31 cellular contexts compared by ENCODE assay signal in the genomic region with DNA sequence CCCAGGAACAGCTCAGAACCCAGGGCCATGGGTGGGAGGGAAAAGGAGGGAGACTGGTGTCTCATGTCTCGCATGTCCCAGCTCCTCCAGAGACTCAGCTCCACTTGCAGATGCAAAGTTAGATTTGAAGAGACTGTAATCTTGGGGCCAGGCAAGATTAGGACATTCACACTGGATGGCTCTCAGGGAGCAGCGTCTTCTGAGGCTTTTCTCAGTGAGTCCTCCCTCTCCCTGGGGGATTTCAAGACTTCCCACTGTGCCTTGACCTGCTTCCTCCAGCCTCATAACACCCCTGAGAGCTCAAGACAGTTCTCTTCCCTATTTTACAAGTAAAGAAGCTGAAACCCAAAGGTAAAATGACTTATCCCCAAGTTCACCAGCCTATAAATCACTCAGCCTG. TPM values are rescaled to one million over a fixed set of nuclear protein-coding genes. Genes with fewer than 3 reads are reported as not detected.
DNase-seq lines count a peak whose midpoint lies in the region; ATAC-seq and TF ChIP-seq lines count a peak whose summit lies in the region.
"Had no signal": no experiment of that assay in that cellular context is flagged by ENCODE, and none has a peak within 500 bp of the region (broad histone marks: within the 10 kb centered on the region; RNA-seq: fewer than 3 reads in every experiment).

No MANE protein-coding gene starts in this region.

- no peaks in the 10 kb centered on the region for H3K4me1 ChIP-seq in IMR-90 (ENCODE audit: control insufficient read depth, insufficient read depth, low read length)
- peaks cover 5% of the 10 kb centered on the region for H3K4me1 ChIP-seq in neural progenitor cell
- peaks cover 0 to 14% (median 10%) of the 10 kb centered on the region in 4 donors for H3K4me1 ChIP-seq in esophagus muscularis mucosa

- no TSS peak for BruUV-seq in IMR-90 (replicated peaks; lab: Mats Ljungman, UMichigan)

- no peaks in the 10 kb centered on the region for H3K79me2 ChIP-seq in neural progenitor cell (ENCODE audit: low read depth)

- H4K5ac ChIP-seq in IMR-90 (ENCODE audit: low read depth, low read length) = no peak overlapping the region

- H3K27me3 ChIP-seq in IMR-90 (ENCODE audit: control insufficient read depth, insufficient read depth, low read length) (no peaks in the 10 kb centered on the region), neural progenitor cell (no peaks in the 10 kb centered on the region), esophagus muscularis mucosa (no peaks in the 10 kb centered on the region)

- H3K36me3 ChIP-seq in IMR-90 (ENCODE audit: control insufficient read depth, insufficient read depth, low read length) = no peaks in the 10 kb centered on the region
- no peaks in the 10 kb centered on the region for H3K36me3 ChIP-seq in neural progenitor cell
- H3K36me3 ChIP-seq in esophagus muscularis mucosa = no peaks in the 10 kb centered on the region
- H3K36me3 ChIP-seq: SJCRH30 had no signal

- no peak overlapping the region for H4K8ac ChIP-seq in IMR-90 (ENCODE audit: low read depth in 2 of 2, low read length in 2 of 2)

- H3K27me3 Mint-ChIP-seq in neural progenitor cell (ENCODE audit: insufficient read depth, low read depth) = peaks cover 7% of the 10 kb centered on the region

- no peak overlapping the region for H3K14ac ChIP-seq in IMR-90 (replicated peaks; ENCODE audit: low read depth, low read length)

- no peaks in the 10 kb centered on the region for H3K36me3 Mint-ChIP-seq in neural progenitor cell
- H3K36me3 Mint-ChIP-seq: CD8-positive, alpha-beta memory T cell had no signal

- H3K18ac ChIP-seq in IMR-90 (ENCODE audit: low read depth, low read length) = no peak overlapping the region

- H2BK15ac ChIP-seq in IMR-90 (ENCODE audit: low read depth, low read length) = no peak overlapping the region

- H3K9ac ChIP-seq in IMR-90 (ENCODE audit: low read depth, low read length) = no peak overlapping the region
- H3K9ac ChIP-seq in neural progenitor cell = no peak overlapping the region

- H3K23ac ChIP-seq in IMR-90 (ENCODE audit: low read depth, low read length) = no peak overlapping the region

- no peaks in the 10 kb centered on the region for H4K20me1 ChIP-seq in IMR-90 (ENCODE audit: insufficient read depth, low read length)
- H4K20me1 ChIP-seq in neural progenitor cell (ENCODE audit: low read depth) = no peaks in the 10 kb centered on the region

- TF ChIP-seq CTCF in IMR-90 (conservative IDR thresholded peaks at IDR 0.05; ENCODE audit: low read depth, low read length) (no peak), neural progenitor cell (IDR thresholded peaks at IDR 0.05) (no peak), esophagus muscularis mucosa (IDR thresholded peaks at IDR 0.05) (no peak)

- dilution Hi-C loops in IMR-90 (cut with HindIII; ENCODE audit: low sequenced_read_pairs, unreplicated experiment) = no loop called here

- H3K4me2 ChIP-seq in IMR-90 (ENCODE audit: low read depth, low read length) = no peak overlapping the region
- no peak overlapping the region for H3K4me2 ChIP-seq in neural progenitor cell
- H3K4me2 ChIP-seq: A549, PC-9 had no signal

- H2BK5ac ChIP-seq in IMR-90 (ENCODE audit: low read depth, low read length, poor library complexity, severe bottlenecking) = no peak overlapping the region

- TF ChIP-seq EP300 in esophagus muscularis mucosa (IDR thresholded peaks at IDR 0.05) = no peak

- in situ Hi-C loops in IMR-90 (cut with MboI; ENCODE audit: low sequenced_read_pairs) = no loop called here

- no peaks in the 10 kb centered on the region for H3K79me1 ChIP-seq in IMR-90 (ENCODE audit: low read depth in 1 of 2, low read length in 2 of 2)

- H3F3A ChIP-seq in neural progenitor cell (ENCODE audit: low read depth) = no peaks in the 10 kb centered on the region

- TF ChIP-seq RAD21 in IMR-90 (IDR thresholded peaks at IDR 0.05; ENCODE audit: low read length) = no peak

- TF ChIP-seq POLR2A in IMR-90 (IDR thresholded peaks at IDR 0.05; ENCODE audit: low read depth, low read length) = no peak
- TF ChIP-seq POLR2A in esophagus muscularis mucosa (IDR thresholded peaks at IDR 0.05; ENCODE audit: low read depth) = no peak

- peak overlapping the region; percentile 47 for H3K4me3 Mint-ChIP-seq in neural progenitor cell
- H3K4me3 Mint-ChIP-seq: CD8-positive, alpha-beta memory T cell had no signal

- no peak overlapping the region for H3K4me3 ChIP-seq in IMR-90 (ENCODE audit: insufficient read depth, low read depth, low read length)
- no peak overlapping the region for H3K4me3 ChIP-seq in neural progenitor cell
- no peak overlapping the region for H3K4me3 ChIP-seq in esophagus muscularis mucosa
- H3K4me3 ChIP-seq: A549, GM12878, PC-9, SJCRH30 had no signal

- H3K9me3 ChIP-seq in IMR-90 (ENCODE audit: control insufficient read depth, insufficient read depth, low read length) (no peaks in the 10 kb centered on the region), neural progenitor cell (ENCODE audit: low read depth) (no peaks in the 10 kb centered on the region), esophagus muscularis mucosa (no peaks in the 10 kb centered on the region)
- H3K9me3 ChIP-seq: A549, SJCRH30 had no signal

- no peak overlapping the region for H2AK9ac ChIP-seq in IMR-90 (replicated peaks; ENCODE audit: low read depth, low read length, poor library complexity)

- H3K4ac ChIP-seq in IMR-90 (ENCODE audit: low read depth, low read length) = no peak overlapping the region

- peak overlapping the region; percentile 45; the same call in 1 of the 2 replicates for H2AK5ac ChIP-seq in IMR-90 (ENCODE audit: low read depth, low read length)

- peak overlapping the region; percentile 76 for H3K27ac Mint-ChIP-seq in neural progenitor cell
- H3K27ac Mint-ChIP-seq: CD8-positive, alpha-beta memory T cell had no signal

- peaks cover 59% of the 10 kb centered on the region for H3K4me1 Mint-ChIP-seq in neural progenitor cell

- no peak overlapping the region for H2AFZ ChIP-seq in IMR-90 (replicated peaks; ENCODE audit: low read length, poor library complexity)
- H2AFZ ChIP-seq in neural progenitor cell (replicated peaks) = no peak overlapping the region
- H2AFZ ChIP-seq: PC-9 had no signal

- peaks cover 3% of the 10 kb centered on the region for H3K9me3 Mint-ChIP-seq in neural progenitor cell
- H3K9me3 Mint-ChIP-seq: CD8-positive, alpha-beta memory T cell had no signal

- POLR2A ChIA-PET in IMR-90 (lab: Charles Lee; ENCODE audit: unreplicated experiment) = no interaction called here

- intact Hi-C loops in IMR-90 (cut with micrococcal nuclease) = no loop called here
- intact Hi-C loops in esophagus muscularis mucosa (cut with DNase I) = loop anchor here (5.0 kb wide), 1 partner anchor 130 kb away; no protein-coding TSS in a partner anchor

- DNase-seq in IMR-90 = no peak
- DNase-seq in NOMO-1 treated with DMSO at 0.1 percent for 48 hours (lab: John Stamatoyannopoulos, UW; ENCODE audit: unreplicated experiment) = peak; percentile 35
- DNase-seq in neural progenitor cell (ENCODE audit: low spot score) = no peak
- DNase-seq in NCI-H2196 treated with DMSO at 0.1 percent for 48 hours (lab: John Stamatoyannopoulos, UW; ENCODE audit: unreplicated experiment) = no peak
- no peak for DNase-seq in esophagus muscularis mucosa (ENCODE audit: extremely low spot score)
- DNase-seq: AML-193; CD8-positive, alpha-beta memory T cell; DMS 273 treated with DMSO at 0.1 percent for 48 hours; DMS79; EL; GDM1; HCEC 1CT; NCI-H1417; NCI-H1694; NCI-H2029 treated with DMSO at 0.1 percent for 48 hours; NCI-H2227 treated with DMSO at 0.1 percent for 48 hours; NCI-H526 treated with DMSO at 0.1 percent for 48 hours; PC-9; SJCRH30 had no signal

- ATAC-seq in IMR-90 (ENCODE audit: low read depth) = no peak
- no peak for ATAC-seq in HG03354 (IDR thresholded peaks at IDR 0.05; ENCODE audit: poor library complexity, severe bottlenecking, unreplicated experiment)
- no peak for ATAC-seq in GM18519 (IDR thresholded peaks at IDR 0.05; ENCODE audit: low FRiP score, unreplicated experiment)
- ATAC-seq: A549, GM12878, Right ventricle myocardium inferior, SK-N-SH treated with all-trans-retinoic acid at 6 μM for 48 hours had no signal

- no peak overlapping the region for H4K91ac ChIP-seq in IMR-90 (ENCODE audit: insufficient read depth, low read depth, low read length)

- H3K56ac ChIP-seq in IMR-90 (ENCODE audit: extremely low read depth, insufficient read depth, low read length) = no peak overlapping the region

- CTCF ChIA-PET in IMR-90 (lab: Yijun Ruan, JAX) = no interaction called here

- 90% methylated on average over 2 of the region's 2 CpGs; no CpG with 5 or more reads in 1 of the 2 experiments for WGBS in IMR-90 (ENCODE audit: extremely low coverage in 2 of 2, insufficient read length in 1 of 2), 2 experiments
- WGBS in esophagus muscularis mucosa = 82% methylated on average over 2 of the region's 2 CpGs

- H3K9me1 ChIP-seq in IMR-90 (ENCODE audit: insufficient read depth, low read length) = no peaks in the 10 kb centered on the region

- no peak overlapping the region for H2BK120ac ChIP-seq in IMR-90 (ENCODE audit: low read depth, low read length)

- H3K27ac ChIP-seq in IMR-90 (ENCODE audit: insufficient read depth, low read length) = no peak overlapping the region
- peak overlapping the region; percentile 19 for H3K27ac ChIP-seq in cingulate gyrus (ENCODE audit: low read depth, low read length)
- H3K27ac ChIP-seq in neural progenitor cell = no peak overlapping the region
- no peak overlapping the region for H3K27ac ChIP-seq in esophagus muscularis mucosa (replicated peaks in 1 of 4)
- H3K27ac ChIP-seq: C4-2B, HL-60, PC-9, SJCRH30 had no signal

- no peak overlapping the region for H2BK20ac ChIP-seq in IMR-90 (ENCODE audit: low read depth, low read length)

TF ChIP-seq in IMR-90, 13 proteins besides CTCF, POLR2A, EP300 and RAD21 (continues in another document):
- no peak for TF ChIP-seq MXI1 (IDR thresholded peaks at IDR 0.05; ENCODE audit: borderline replicate concordance, low read depth, low read length)

RNA-seq across cellular contexts. Expression of a gene that starts 10.5 kb away (rescaled TPM):
- total RNA-seq in IMR-90 (2012; rRNA removed) (18.3 and 19.7 TPM in 2 replicates), neural progenitor cell (ENCODE audit: low replicate concordance) (37.9 and 79.8 TPM in 2 replicates), esophagus muscularis mucosa (10 to 100 TPM; 27.4 to 46.0 (median 36.3) TPM)
- polyA plus RNA-seq in IMR-90 (2012; rRNA removed) = 18.2 and 18.8 TPM in 2 replicates
- polyA plus RNA-seq in IMR-90 (2012; cell fraction: cytosol; rRNA removed) = 11.7 and 14.4 TPM in 2 replicates
- 43.7 and 51.8 TPM in 2 replicates for polyA plus RNA-seq in IMR-90 (2012; cell fraction: nucleus; rRNA removed; ENCODE audit: low replicate concordance)

RNA-seq across cellular contexts. Expression of a gene that starts 44.3 kb away (rescaled TPM):
- 15.0 and 15.2 TPM in 2 replicates for total RNA-seq in IMR-90 (2012; rRNA removed)
- polyA plus RNA-seq in IMR-90 (2012; rRNA removed) = 14.8 and 15.5 TPM in 2 replicates
- 10.1 and 22.7 TPM in 2 replicates for polyA plus RNA-seq in IMR-90 (2012; cell fraction: cytosol; rRNA removed)
- polyA plus RNA-seq in IMR-90 (2012; cell fraction: nucleus; rRNA removed; ENCODE audit: low replicate concordance) = 3.4 and 9.5 TPM in 2 replicates
- total RNA-seq in neural progenitor cell (ENCODE audit: low replicate concordance) = 4.2 and 13.1 TPM in 2 replicates
- total RNA-seq in esophagus muscularis mucosa = 10 to 100 TPM in 3 of 4 donors, 1 to 10 TPM in 1; 5.8 to 20.6 (median 10.1) TPM
- total RNA-seq: CD8-positive, alpha-beta memory T cell; GM12878; RPMI7951 had no signal
- polyA plus RNA-seq: CD8-positive, alpha-beta memory T cell; GM12878 had no signal

RNA-seq across cellular contexts. Expression of a gene that starts 57.4 kb away (rescaled TPM):
- under 0.01 and 0.18 TPM in 2 replicates for total RNA-seq in IMR-90 (2012; rRNA removed)
- 0.17 and 0.19 TPM in 2 replicates for polyA plus RNA-seq in IMR-90 (2012; rRNA removed)
- 0.11 and 0.24 TPM in 2 replicates for polyA plus RNA-seq in IMR-90 (2012; cell fraction: cytosol; rRNA removed)
- polyA plus RNA-seq in IMR-90 (2012; cell fraction: nucleus; rRNA removed; ENCODE audit: low replicate concordance) = 1.5 and 2.4 TPM in 2 replicates
- total RNA-seq in neural progenitor cell (ENCODE audit: low replicate concordance) = 0.09 and 0.28 TPM in 2 replicates
- 1 to 10 TPM; 2.5 to 8.0 (median 3.8) TPM for total RNA-seq in esophagus muscularis mucosa
- total RNA-seq: CD8-positive, alpha-beta memory T cell; MCF 10A; NCI-H460 had no signal
- polyA plus RNA-seq: CD8-positive, alpha-beta memory T cell; GM12878 had no signal
